ENCODE assay signal across 24 cellular contexts in the genomic region with DNA sequence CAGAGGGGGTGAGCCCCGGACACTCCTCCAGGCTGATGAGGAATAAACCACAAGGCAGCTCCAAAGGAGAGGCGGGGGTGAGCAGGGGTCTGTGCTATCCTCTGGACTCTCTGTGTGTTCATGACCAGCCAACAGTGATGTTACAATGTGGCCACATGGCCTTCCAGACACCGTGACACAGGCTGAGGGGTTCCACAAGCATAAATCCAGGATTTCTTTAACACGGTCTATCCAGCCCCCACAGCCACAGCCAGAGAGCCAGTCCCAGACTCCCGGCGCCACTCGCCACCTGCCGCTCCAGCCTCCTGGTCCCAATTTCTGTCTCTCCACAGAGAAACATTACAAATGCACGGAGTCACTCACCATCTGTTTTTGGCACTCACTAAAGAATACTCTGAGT. TPM values are rescaled to one million over a fixed set of nuclear protein-coding genes. Genes with fewer than 3 reads are reported as not detected.
DNase-seq lines count a peak whose midpoint lies in the region; ATAC-seq and TF ChIP-seq lines count a peak whose summit lies in the region.
"Had no signal": no experiment of that assay in that cellular context is flagged by ENCODE, and none has a peak within 500 bp of the region (broad histone marks: within the 10 kb centered on the region; RNA-seq: fewer than 3 reads in every experiment).

No MANE protein-coding gene starts in this region.

- DNase-seq in BE2C (peak; percentile 79), NCI-H1694 treated with DMSO at 0.1 percent for 48 hours (lab: John Stamatoyannopoulos, UW) (peak; percentile 95), nephron progenitor cell (no peak), middle frontal gyrus (ENCODE audit: extremely low spot score, low spot score) (no peak)
- DNase-seq in activated CD4-positive, alpha-beta T cell treated with anti-CD3 and anti-CD28 coated beads for 1 hour, result no peak
- DNase-seq: ACHN; activated CD4-positive, alpha-beta T cell treated with anti-CD3 and anti-CD28 coated beads, Interleukin-2, amount 10 ng/mL, durations not matched to agents 7 days and 5 days; activated naive CD4-positive, alpha-beta T cell treated with anti-CD3 and anti-CD28 coated beads, Interleukin-2, amount 50 U/mL, for 16 hours; Caco-2; dermis blood vessel endothelial cell; NCI-H1105; NCI-H2081; SIG-M5; stimulated activated naive B cell treated with anti-CD40 and anti-IgM and Interleukin-4, amounts not matched to agents 10 μg/mL and 1 μg/mL and 100 μg/mL, for 72 hours had no signal

- TF ChIP-seq CTCF in BE2C (IDR thresholded peaks at IDR 0.05; ENCODE audit: low read depth, low read length) (no peak), brain (conservative IDR thresholded peaks at IDR 0.05) (no peak), nephron progenitor cell (IDR thresholded peaks at IDR 0.05) (no peak)

- H3K27me3 Mint-ChIP-seq in brain, result peaks cover 3% of the 10 kb centered on the region
- no peaks in the 10 kb centered on the region for H3K27me3 Mint-ChIP-seq in nephron progenitor cell (ENCODE audit: low read depth, poor library complexity)
- H3K27me3 Mint-ChIP-seq: activated CD4-positive, alpha-beta T cell treated with anti-CD3 and anti-CD28 coated beads, Interleukin-2, amount 10 ng/mL, durations not matched to agents 7 days and 5 days; stimulated activated naive B cell treated with anti-CD40 and anti-IgM and Interleukin-4, amounts not matched to agents 10 μg/mL and 1 μg/mL and 100 μg/mL, for 72 hours had no signal

- H3K4me3 Mint-ChIP-seq in brain (no peak overlapping the region), nephron progenitor cell (no peak overlapping the region)
- H3K4me3 Mint-ChIP-seq: activated CD4-positive, alpha-beta T cell treated with anti-CD3 and anti-CD28 coated beads, Interleukin-2, amount 10 ng/mL, durations not matched to agents 7 days and 5 days; stimulated activated naive B cell treated with anti-CD40 and anti-IgM and Interleukin-4, amounts not matched to agents 10 μg/mL and 1 μg/mL and 100 μg/mL, for 72 hours; T-helper 1 cell treated with Interleukin-12 subunit alpha and Interleukin-12 subunit beta and Interleukin-4 antibody, amounts not matched to agents 30 μg/mL and 1 μg/mL, for 36 hours had no signal

- H3K4me3 ChIP-seq in BE2C (ENCODE audit: low read depth, low read length), result no peak overlapping the region
- H3K4me3 ChIP-seq: BLaER1, cardiac muscle cell, lung, Peyer's patch, vagina had no signal

- peaks cover 37% of the 10 kb centered on the region for H3K4me1 ChIP-seq in BE2C
- H3K4me1 ChIP-seq: Caco-2, Peyer's patch had no signal

- peaks cover 55% of the 10 kb centered on the region for H3K4me1 Mint-ChIP-seq in brain
- peaks cover 87% of the 10 kb centered on the region for H3K4me1 Mint-ChIP-seq in nephron progenitor cell

- no peaks in the 10 kb centered on the region for H3K9me3 ChIP-seq in BE2C
- H3K9me3 ChIP-seq: Caco-2, Peyer's patch, vagina had no signal

- H3K36me3 Mint-ChIP-seq in brain (peaks cover 40% of the 10 kb centered on the region), nephron progenitor cell (ENCODE audit: low read depth) (peaks cover 54% of the 10 kb centered on the region)

- H3K27ac Mint-ChIP-seq in brain (peak overlapping the region in 4 of 5 experiments; percentile 29 to 86 (median 57)), nephron progenitor cell (peak overlapping the region; percentile 65)
- H3K27ac Mint-ChIP-seq: activated CD4-positive, alpha-beta T cell treated with anti-CD3 and anti-CD28 coated beads, Interleukin-2, amount 10 ng/mL, durations not matched to agents 7 days and 5 days; stimulated activated naive B cell treated with anti-CD40 and anti-IgM and Interleukin-4, amounts not matched to agents 10 μg/mL and 1 μg/mL and 100 μg/mL, for 72 hours; T-helper 1 cell treated with Interleukin-12 subunit alpha and Interleukin-12 subunit beta and Interleukin-4 antibody, amounts not matched to agents 30 μg/mL and 1 μg/mL, for 36 hours had no signal

- ATAC-seq in HG02884 (IDR thresholded peaks at IDR 0.05; ENCODE audit: unreplicated experiment) (no peak), HG03571 (IDR thresholded peaks at IDR 0.05; ENCODE audit: unreplicated experiment) (no peak)
- ATAC-seq: HCT116; stimulated activated naive B cell treated with anti-CD40 and anti-IgM and Interleukin-4, amounts not matched to agents 10 μg/mL and 1 μg/mL and 100 μg/mL, for 72 hours had no signal

- H3K36me3 ChIP-seq in BE2C, result peaks cover 5% of the 10 kb centered on the region; the same call in 1 of the 2 replicates
- H3K36me3 ChIP-seq: cardiac muscle cell, Peyer's patch, vagina had no signal

- H3K27me3 ChIP-seq in BE2C, result no peaks in the 10 kb centered on the region
- H3K27me3 ChIP-seq: BLaER1, cardiac muscle cell, Peyer's patch, vagina had no signal

- H3K9me3 Mint-ChIP-seq in brain (peaks cover 0 to 5% (median 3%) of the 10 kb centered on the region in 5 experiments), nephron progenitor cell (peaks cover 15% of the 10 kb centered on the region)
- H3K9me3 Mint-ChIP-seq: activated CD4-positive, alpha-beta T cell treated with anti-CD3 and anti-CD28 coated beads, Interleukin-2, amount 10 ng/mL, durations not matched to agents 7 days and 5 days; T-helper 1 cell treated with Interleukin-12 subunit alpha and Interleukin-12 subunit beta and Interleukin-4 antibody, amounts not matched to agents 30 μg/mL and 1 μg/mL, for 36 hours had no signal

RNA-seq across cellular contexts. Expression of a gene that starts 24.4 kb away (rescaled TPM):
- 34.2 TPM for polyA plus RNA-seq in BE2C (2012; ENCODE audit: insufficient read depth, insufficient read length, low read depth)
- polyA plus RNA-seq in brain (ENCODE audit: insufficient read depth, low read depth, low replicate concordance), result 18.2 TPM

Comparison
In these comparisons a context has a peak if more than half of its experiments do, and no peak if none do; other contexts are left out.
1. DNase-seq: peak in BE2C (single experiment) and NCI-H1694 treated with DMSO at 0.1 percent for 48 hours (single experiment); none in nephron progenitor cell (single experiment), middle frontal gyrus (single experiment) and activated CD4-positive, alpha-beta T cell treated with anti-CD3 and anti-CD28 coated beads for 1 hour (single experiment).